ENCODE assay signal across 8 cellular contexts in the genomic region with DNA sequence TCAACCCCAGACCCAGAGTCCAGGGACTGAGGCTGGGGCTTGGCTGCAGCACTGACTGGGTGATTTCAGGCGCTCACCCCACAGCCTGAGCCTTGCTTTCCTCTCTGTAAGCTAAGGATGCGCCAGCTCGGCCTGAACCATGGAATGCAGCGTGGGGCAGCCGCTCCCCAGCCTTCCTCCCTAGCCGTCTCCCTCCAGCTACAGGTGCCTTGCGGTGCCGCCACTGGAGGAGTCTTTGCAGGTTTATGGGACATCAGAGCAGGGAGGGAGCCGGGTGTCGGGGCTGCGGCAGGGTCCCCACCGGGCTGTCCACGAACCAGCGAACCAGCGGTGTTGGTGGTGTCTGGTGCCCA. TPM values are rescaled to one million over a fixed set of nuclear protein-coding genes. Genes with fewer than 3 reads are reported as not detected.
A peak's percentile ranks its signal among the peaks of the same experiment; 100 is the strongest.
DNase-seq lines count a peak whose midpoint lies in the region; ATAC-seq and TF ChIP-seq lines count a peak whose summit lies in the region.

No MANE protein-coding gene starts in this region.

- peak overlapping the region; percentile 52 for H3K4me3 ChIP-seq in A673 (ENCODE audit: low read depth, low read length, poor library complexity, severe bottlenecking)

- H3K4me3 Mint-ChIP-seq in IgD-negative memory B cell (peak overlapping the region; percentile 2 to 81 (median 68)), nephron progenitor cell (peak overlapping the region; percentile 66)

- H3K27me3 ChIP-seq in A673 (replicated peaks; ENCODE audit: insufficient read depth, low read depth, low read length, poor library complexity), result peaks cover 3% of the 10 kb centered on the region

- H3K27me3 Mint-ChIP-seq in IgD-negative memory B cell (peaks cover 10% of the 10 kb centered on the region), nephron progenitor cell (ENCODE audit: low read depth, poor library complexity) (peaks cover 46% of the 10 kb centered on the region)

- DNase-seq in A673 (ENCODE audit: low spot score), result no peak
- peak; percentile 37 for DNase-seq in nephron progenitor cell
- no peak for DNase-seq in NCI-H1092 treated with DMSO at 0.1 percent for 48 hours (lab: John Stamatoyannopoulos, UW)

- intact Hi-C loops in A673 (cut with micrococcal nuclease; ENCODE audit: unreplicated experiment), result no loop called here

- CTCF ChIA-PET in A673 (lab: Charles Lee), result interaction anchor here (0.5 kb wide), 1 partner anchor 325 kb away, joined by 9 read pairs; no protein-coding TSS in a partner anchor

- H3K36me3 ChIP-seq in A673 (ENCODE audit: insufficient read depth, low read length, poor library complexity, severe bottlenecking), result no peaks in the 10 kb centered on the region

- ATAC-seq in esophagus mucosa, result peak; percentile 27
- ATAC-seq in HG03378 (IDR thresholded peaks at IDR 0.05; ENCODE audit: unreplicated experiment), result no peak
- ATAC-seq in HG02884 (IDR thresholded peaks at IDR 0.05; ENCODE audit: unreplicated experiment), result no peak
- ATAC-seq in GM18907 (IDR thresholded peaks at IDR 0.05; ENCODE audit: unreplicated experiment), result no peak

- peaks cover 15 to 18% (median 17%) of the 10 kb centered on the region in 3 donors for H3K4me1 Mint-ChIP-seq in IgD-negative memory B cell
- H3K4me1 Mint-ChIP-seq in nephron progenitor cell, result peaks cover 27% of the 10 kb centered on the region

- POLR2A ChIA-PET in A673 (lab: Charles Lee; ENCODE audit: low non-redundant PET), result no interaction called here

- no peak overlapping the region for H3K27ac ChIP-seq in A673 (ENCODE audit: low read depth, low read length, poor library complexity, severe bottlenecking)

- H3K27ac Mint-ChIP-seq in IgD-negative memory B cell, result no peak overlapping the region
- H3K27ac Mint-ChIP-seq in nephron progenitor cell, result no peak overlapping the region

- no TSS peak for BruUV-seq in A673 (replicated peaks; lab: Mats Ljungman, UMichigan)

- H3K36me3 Mint-ChIP-seq in IgD-negative memory B cell (peaks cover 6% of the 10 kb centered on the region), nephron progenitor cell (ENCODE audit: low read depth) (peaks cover 15% of the 10 kb centered on the region)

- TF ChIP-seq CTCF in A673 (conservative IDR thresholded peaks at IDR 0.05; ENCODE audit: low read depth, low read length), result no peak
- TF ChIP-seq CTCF in nephron progenitor cell (IDR thresholded peaks at IDR 0.05), result no peak

- no peaks in the 10 kb centered on the region for H3K4me1 ChIP-seq in A673 (ENCODE audit: insufficient read depth, low read length, poor library complexity, severe bottlenecking)

- no peaks in the 10 kb centered on the region for H3K9me3 Mint-ChIP-seq in IgD-negative memory B cell
- peaks cover 12% of the 10 kb centered on the region for H3K9me3 Mint-ChIP-seq in nephron progenitor cell

- H3K9me3 ChIP-seq in A673 (ENCODE audit: low read depth, low read length, poor library complexity, severe bottlenecking), result no peaks in the 10 kb centered on the region

RNA-seq across cellular contexts. Expression of gene PPP2R5C, which starts 19.4 kb away (rescaled TPM):
- 113 and 124 TPM in 2 replicates for total RNA-seq in A673 (2021)
- polyA plus RNA-seq in IgD-negative memory B cell, result 106 TPM
- total RNA-seq in esophagus mucosa, result 106 TPM
